ENCODE assay signal across 24 cellular contexts in the genomic region with DNA sequence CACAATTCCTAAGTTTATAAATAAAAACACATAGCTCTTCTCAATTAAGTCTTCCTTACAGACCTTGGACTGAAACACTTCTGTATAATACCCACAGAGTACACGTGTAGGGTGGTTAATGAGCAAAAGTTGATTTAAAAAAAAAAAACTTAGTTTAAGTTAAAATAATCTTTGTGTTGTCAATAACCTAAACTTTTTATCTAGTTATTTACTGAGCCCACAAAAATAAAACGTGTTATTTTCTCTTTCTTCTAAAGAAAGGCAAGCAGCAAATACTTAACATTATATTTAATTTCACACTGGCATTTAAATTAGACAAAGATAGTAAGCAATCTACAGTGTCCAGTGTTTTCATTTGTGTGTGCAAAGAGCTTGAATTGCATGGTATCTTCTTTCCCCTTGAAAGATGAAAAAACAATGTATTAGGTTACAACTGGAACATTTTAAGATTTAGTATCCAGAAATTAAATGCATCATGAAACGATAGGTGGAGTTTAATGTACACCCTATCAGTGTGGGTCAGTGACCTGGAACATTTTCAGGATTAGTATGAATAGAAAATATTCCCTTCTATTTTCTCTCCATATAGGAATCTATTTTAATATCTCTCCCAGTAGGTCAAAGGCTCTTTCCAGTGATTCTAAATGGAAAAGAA.
"Had no signal": no experiment of that assay in that cellular context is flagged by ENCODE, and none has a peak within 500 bp of the region (broad histone marks: within the 10 kb centered on the region; RNA-seq: fewer than 3 reads in every experiment).

No MANE protein-coding gene starts in this region.

- H3K4me3 ChIP-seq: SJCRH30, SK-N-MC had no signal

- H3K27ac ChIP-seq: brain microvascular endothelial cell, SJCRH30 had no signal

- DNase-seq: activated CD4-positive, alpha-beta T cell treated with anti-CD3 and anti-CD28 coated beads, Interleukin-2, amount 10 ng/mL, durations not matched to agents 24 days and 14 days; activated CD4-positive, alpha-beta T cell treated with anti-CD3 and anti-CD28 coated beads, Interleukin-2, amount 50 U/mL, for 4 hours; activated CD8-positive, alpha-beta T cell treated with anti-CD3 and anti-CD28 coated beads for 36 hours; activated effector memory CD4-positive, alpha-beta T cell treated with anti-CD3 and anti-CD28 coated beads, Interleukin-2, amount 50 U/mL, for 16 hours; activated naive CD4-positive, alpha-beta T cell; activated naive CD4-positive, alpha-beta T cell treated with anti-CD3 and anti-CD28 coated beads, Interleukin-2, amount 50 U/mL, for 16 hours; activated naive CD8-positive, alpha-beta T cell treated with anti-CD3 and anti-CD28 coated beads for 36 hours; activated T-cell treated with anti-CD3 and anti-CD28 coated beads, Interleukin-2, amount 50 U/mL, for 1 hour; activated T-cell treated with anti-CD3 and anti-CD28 coated beads, Interleukin-2, amount 50 U/mL, for 72 hours; amniotic stem cell; aorta; brain microvascular endothelial cell; central memory CD4-positive, alpha-beta T cell; NCI-H1092 treated with DMSO at 0.1 percent for 48 hours; NCI-H1417; NCI-H187 treated with DMSO at 0.1 percent for 48 hours; NCI-H2081; NCI-H2227 treated with DMSO at 0.1 percent for 48 hours; NCI-H446; SHP77; SJCRH30; T1000 had no signal

- H3K36me3 ChIP-seq: brain microvascular endothelial cell, SJCRH30 had no signal

- H3K9me3 ChIP-seq: SJCRH30 had no signal

- H3K4me3 Mint-ChIP-seq: activated CD4-positive, alpha-beta T cell treated with anti-CD3 and anti-CD28 coated beads, Interleukin-2, amount 10 ng/mL, durations not matched to agents 24 days and 14 days; activated CD8-positive, alpha-beta T cell treated with anti-CD3 and anti-CD28 coated beads for 36 hours; activated naive CD8-positive, alpha-beta T cell treated with anti-CD3 and anti-CD28 coated beads for 36 hours; activated T-cell treated with anti-CD3 and anti-CD28 coated beads, Interleukin-2, amount 50 U/mL, for 72 hours; activated T-helper 17 cell treated with anti-CD3 and anti-CD28 coated beads, Interleukin-2, amount 50 U/mL, for 72 hours had no signal

- H3K9me3 Mint-ChIP-seq: activated CD4-positive, alpha-beta T cell treated with anti-CD3 and anti-CD28 coated beads, Interleukin-2, amount 10 ng/mL, durations not matched to agents 24 days and 14 days; activated CD8-positive, alpha-beta T cell treated with anti-CD3 and anti-CD28 coated beads for 36 hours; activated T-helper 17 cell treated with anti-CD3 and anti-CD28 coated beads, Interleukin-2, amount 50 U/mL, for 72 hours had no signal

- H3K27ac Mint-ChIP-seq: activated CD4-positive, alpha-beta T cell treated with anti-CD3 and anti-CD28 coated beads, Interleukin-2, amount 10 ng/mL, durations not matched to agents 24 days and 14 days; activated CD8-positive, alpha-beta T cell treated with anti-CD3 and anti-CD28 coated beads for 36 hours; activated naive CD8-positive, alpha-beta T cell treated with anti-CD3 and anti-CD28 coated beads for 36 hours; activated T-cell treated with anti-CD3 and anti-CD28 coated beads, Interleukin-2, amount 50 U/mL, for 72 hours; activated T-helper 17 cell treated with anti-CD3 and anti-CD28 coated beads, Interleukin-2, amount 50 U/mL, for 72 hours had no signal

- H3K27me3 Mint-ChIP-seq: activated CD4-positive, alpha-beta T cell treated with anti-CD3 and anti-CD28 coated beads, Interleukin-2, amount 10 ng/mL, durations not matched to agents 24 days and 14 days; activated CD8-positive, alpha-beta T cell treated with anti-CD3 and anti-CD28 coated beads for 36 hours; activated naive CD8-positive, alpha-beta T cell treated with anti-CD3 and anti-CD28 coated beads for 36 hours; activated T-helper 17 cell treated with anti-CD3 and anti-CD28 coated beads, Interleukin-2, amount 50 U/mL, for 72 hours had no signal

- H3K36me3 Mint-ChIP-seq: activated naive CD8-positive, alpha-beta T cell treated with anti-CD3 and anti-CD28 coated beads for 36 hours had no signal

- H3K4me1 Mint-ChIP-seq: activated CD4-positive, alpha-beta T cell treated with anti-CD3 and anti-CD28 coated beads, Interleukin-2, amount 10 ng/mL, durations not matched to agents 24 days and 14 days; activated naive CD8-positive, alpha-beta T cell treated with anti-CD3 and anti-CD28 coated beads for 36 hours; activated T-helper 17 cell treated with anti-CD3 and anti-CD28 coated beads, Interleukin-2, amount 50 U/mL, for 72 hours had no signal
